In genomic region chrX:119729408-119730201, GRCh38 we compare ENCODE assay signal across 8 cellular contexts. TPM values are rescaled to one million over a fixed set of nuclear protein-coding genes. Genes with fewer than 3 reads are reported as not detected.
DNase-seq lines count a peak whose midpoint lies in the region; ATAC-seq and TF ChIP-seq lines count a peak whose summit lies in the region.

No MANE protein-coding gene starts in this region.

- no peaks in the 10 kb centered on the region for H3K9me3 ChIP-seq in Panc1 (ENCODE audit: control insufficient read depth, insufficient read depth, low read depth, low read length)

- H3K27ac Mint-ChIP-seq in activated T-helper 17 cell treated with anti-CD3 and anti-CD28 coated beads, Interleukin-2, amount 50 U/mL, for 72 hours = no peak overlapping the region

- TF ChIP-seq CTCF in Panc1 (IDR thresholded peaks at IDR 0.05) = peak; percentile 85

- H3K4me3 ChIP-seq in Panc1 (ENCODE audit: low read depth in 2 of 2, low read length in 2 of 2) = no peak overlapping the region

- no peaks in the 10 kb centered on the region for H3K9me3 Mint-ChIP-seq in activated T-helper 17 cell treated with anti-CD3 and anti-CD28 coated beads, Interleukin-2, amount 50 U/mL, for 72 hours

- H3K36me3 ChIP-seq in Panc1 (ENCODE audit: control insufficient read depth, insufficient read depth, low read length) = no peaks in the 10 kb centered on the region

- POLR2A ChIA-PET in Panc1 (lab: Charles Lee) = interaction anchor here (1.5 kb wide), 1 partner anchor 62 kb away, joined by 4 read pairs; the partner anchor contains the start of gene RPL39

- H3K4me3 Mint-ChIP-seq in activated T-helper 17 cell treated with anti-CD3 and anti-CD28 coated beads, Interleukin-2, amount 50 U/mL, for 72 hours = no peak overlapping the region

- ATAC-seq in Panc1 = peak; percentile 64
- peak; percentile 34 for ATAC-seq in activated T-helper 17 cell treated with anti-CD3 and anti-CD28 coated beads, Interleukin-2, amount 50 U/mL, for 72 hours (replicated peaks)
- no peak for ATAC-seq in HG03039 (IDR thresholded peaks at IDR 0.05; ENCODE audit: unreplicated experiment)

- DNase-seq in GM04503 (ENCODE audit: low read depth) (peak; percentile 33), HT-29 (ENCODE audit: low spot score) (peak; percentile 64), Panc1 (ENCODE audit: low read depth, low spot score) (peak; percentile 54), glomerular endothelial cell (ENCODE audit: extremely low read depth, low read depth, low spot score) (peak; percentile 14), retina (peak; percentile 55), occipital lobe (lab: John Stamatoyannopoulos, UW) (no peak)

- CTCF ChIA-PET in Panc1 (lab: Charles Lee) = interaction anchor here (0.5 to 2.4 kb wide), 7 partner anchors 12 to 144 kb away, joined by 3 to 7 read pairs (median 3); no protein-coding TSS in a partner anchor

- H3K4me1 Mint-ChIP-seq in activated T-helper 17 cell treated with anti-CD3 and anti-CD28 coated beads, Interleukin-2, amount 50 U/mL, for 72 hours = no peaks in the 10 kb centered on the region

- intact Hi-C loops in Panc1 (cut with micrococcal nuclease; ENCODE audit: unreplicated experiment) = loop anchor here (10.0 kb wide), 2 partner anchors 115 to 215 kb away; no protein-coding TSS in a partner anchor

- no TSS peak for BruUV-seq in Panc1 (replicated peaks; lab: Mats Ljungman, UMichigan)

- H3K36me3 Mint-ChIP-seq in activated T-helper 17 cell treated with anti-CD3 and anti-CD28 coated beads, Interleukin-2, amount 50 U/mL, for 72 hours (ENCODE audit: low read depth) = no peaks in the 10 kb centered on the region

- no peaks in the 10 kb centered on the region for H3K27me3 ChIP-seq in Panc1 (ENCODE audit: control insufficient read depth, insufficient read depth, low read length)

- in situ Hi-C loops in Panc1 (cut with HindIII; ENCODE audit: low pct_unique_long_range_greater_than_20kb, low sequenced_read_pairs) = no loop called here

- no peaks in the 10 kb centered on the region for H3K4me1 ChIP-seq in Panc1 (ENCODE audit: control insufficient read depth, insufficient read depth, low read length)

- H3K27me3 Mint-ChIP-seq in activated T-helper 17 cell treated with anti-CD3 and anti-CD28 coated beads, Interleukin-2, amount 50 U/mL, for 72 hours = no peaks in the 10 kb centered on the region

- H3K27ac ChIP-seq in Panc1 (ENCODE audit: low read length) = no peak overlapping the region

RNA-seq across cellular contexts. Expression of gene SOWAHD, which starts 28.8 kb away (rescaled TPM):
- 1.0 TPM in 1 of 2 replicates, not detected in the other for total RNA-seq in HT-29 (2014; rRNA removed; shearing (Covaris generic))
- 1.1 TPM for total RNA-seq in Panc1 (2021; ENCODE audit: unreplicated experiment)
- polyA plus RNA-seq in Panc1 (2012; ENCODE audit: insufficient read length) = 0.75 TPM
- under 1 TPM in 1 of 2 donors, not detected in 1; 0.26 TPM for total RNA-seq in activated T-helper 17 cell treated with anti-CD3 and anti-CD28 coated beads, Interleukin-2, amount 50 U/mL, for 72 hours
- not detected in 2 replicates for total RNA-seq in glomerular endothelial cell
- not detected for total RNA-seq in occipital lobe

RNA-seq across cellular contexts. Expression of gene SEPTIN6, which starts 36.6 kb away (rescaled TPM):
- total RNA-seq in HT-29 (2014; rRNA removed; shearing (Covaris generic)) = 0.10 and 0.53 TPM in 2 replicates
- 31.2 TPM for total RNA-seq in Panc1 (2021; ENCODE audit: unreplicated experiment)
- 41.0 TPM for polyA plus RNA-seq in Panc1 (2012; ENCODE audit: insufficient read length)
- 100 to 1,000 TPM; 171 to 204 TPM for total RNA-seq in activated T-helper 17 cell treated with anti-CD3 and anti-CD28 coated beads, Interleukin-2, amount 50 U/mL, for 72 hours
- 23.6 and 24.4 TPM in 2 replicates for total RNA-seq in glomerular endothelial cell
- 43.0 TPM for total RNA-seq in occipital lobe

Comparison
In these comparisons a context has a peak if more than half of its experiments do, and no peak if none do; other contexts are left out.
1. RNA of gene SEPTIN6, which starts 36.6 kb away (total RNA-seq): 171 to 204 TPM in activated T-helper 17 cell treated with anti-CD3 and anti-CD28 coated beads, Interleukin-2, amount 50 U/mL, for 72 hours, 43.0 TPM in occipital lobe (single experiment), 31.2 TPM in Panc1 (single experiment) and 23.6 to 24.4 TPM in glomerular endothelial cell; 0.10 to 0.53 TPM in HT-29; every median in the first group is over 10 times any median in the second.